In genomic region chr11:75324740-75325139, GRCh38 we compare ENCODE assay signal across 22 cellular contexts. TPM values are rescaled to one million over a fixed set of nuclear protein-coding genes. Genes with fewer than 3 reads are reported as not detected.
DNase-seq lines count a peak whose midpoint lies in the region; ATAC-seq and TF ChIP-seq lines count a peak whose summit lies in the region.
"Had no signal": no experiment of that assay in that cellular context is flagged by ENCODE, and none has a peak within 500 bp of the region (broad histone marks: within the 10 kb centered on the region; RNA-seq: fewer than 3 reads in every experiment).

No MANE protein-coding gene starts in this region.

- H2AFZ ChIP-seq in HCT116 (ENCODE audit: low read depth, low read length, poor library complexity, severe bottlenecking), result no peak overlapping the region

- no peak for TF ChIP-seq CTCF in HCT116 (IDR thresholded peaks at IDR 0.05 in 2 of 3, conservative IDR thresholded peaks at IDR 0.05 in 1 of 3; ENCODE audit: borderline replicate concordance in 1 of 3, insufficient read depth in 1 of 3, low read depth in 2 of 3, low read length in 2 of 3)

- H3K9me2 ChIP-seq in HCT116 (ENCODE audit: insufficient read depth), result no peaks in the 10 kb centered on the region

- no peaks in the 10 kb centered on the region for H4K20me1 ChIP-seq in HCT116 (ENCODE audit: insufficient read depth)

- TF ChIP-seq POLR2A in HCT116 (IDR thresholded peaks at IDR 0.05; ENCODE audit: borderline replicate concordance, extremely low read depth, insufficient read depth, insufficient read length), result no peak

- H3K9ac ChIP-seq in HCT116 (ENCODE audit: low read length) (no peak overlapping the region), mucosa of rectum (ENCODE audit: low read depth in 1 of 2, low read length in 2 of 2) (no peak overlapping the region), stomach smooth muscle (ENCODE audit: low read length in 2 of 2) (no peak overlapping the region)

- BruUV-seq in HCT116 (replicated peaks; lab: Mats Ljungman, UMichigan), result no TSS peak

- no peaks in the 10 kb centered on the region for H3K9me3 ChIP-seq in HCT116 (ENCODE audit: control insufficient read depth in 1 of 2, insufficient read depth in 1 of 2, low read depth in 1 of 2, low read length in 2 of 2)
- no peaks in the 10 kb centered on the region for H3K9me3 ChIP-seq in mucosa of rectum (ENCODE audit: control insufficient read depth in 2 of 2, low read length in 2 of 2)
- H3K9me3 ChIP-seq in stomach smooth muscle (ENCODE audit: control insufficient read depth in 2 of 2, low read length in 2 of 2), result no peaks in the 10 kb centered on the region
- H3K9me3 ChIP-seq: adrenal gland, SJCRH30 had no signal

- TF ChIP-seq RAD21 in HCT116 (IDR thresholded peaks at IDR 0.05; ENCODE audit: low read depth), result no peak

- H3K4me1 ChIP-seq in HCT116 (ENCODE audit: control insufficient read depth in 1 of 2, insufficient read depth in 2 of 2, low read length in 2 of 2) (peaks cover 42 to 57% of the 10 kb centered on the region in 2 experiments), mucosa of rectum (ENCODE audit: control insufficient read depth in 2 of 2, insufficient read depth in 2 of 2, low read length in 2 of 2) (peaks cover 43 to 66% of the 10 kb centered on the region in 2 donors), stomach smooth muscle (ENCODE audit: control insufficient read depth, insufficient read depth, low read length) (peaks cover 60% of the 10 kb centered on the region)

- peaks cover 8% of the 10 kb centered on the region for H3K79me2 ChIP-seq in HCT116 (ENCODE audit: insufficient read depth, low read length)

- RAD21 ChIA-PET in HCT116 (lab: Charles Lee; ENCODE audit: low non-redundant PET in 1 of 2, low total read pairs in 2 of 2, uncharacterized antibody in 2 of 2, unreplicated experiment in 2 of 2), result no interaction called here

- ATAC-seq in HCT116 (no peak), GM19351 (IDR thresholded peaks at IDR 0.05; ENCODE audit: unreplicated experiment) (no peak), HG02973 (IDR thresholded peaks at IDR 0.05; ENCODE audit: unreplicated experiment) (no peak)
- ATAC-seq: activated T-cell treated with anti-CD3 and anti-CD28 coated beads, Interleukin-2, amount 50 U/mL, for 72 hours; T-helper 17 cell had no signal

- peak overlapping the region; percentile 80 for H3K4me2 ChIP-seq in HCT116 (ENCODE audit: low read length)

- DNase-seq in HCT116 (ENCODE audit: low read depth, low spot score), result no peak
- DNase-seq in caudate nucleus (lab: John Stamatoyannopoulos, UW), result no peak
- DNase-seq in H7, result no peak
- no peak for DNase-seq in amniotic stem cell (lab: John Stamatoyannopoulos, UW)
- DNase-seq: activated B cell treated with CpG ODN at 0.5 μM for 24 hours; activated CD8-positive, alpha-beta memory T cell treated with anti-CD3 and anti-CD28 coated beads for 24 hours; activated T-cell treated with anti-CD3 and anti-CD28 coated beads, Interleukin-2, amount 50 U/mL, for 72 hours; adrenal gland; AML-193; cerebellar nuclear complex; hippocampal formation; kidney glomerular epithelial cell; NCI-H1436; NCI-H748 treated with DMSO at 0.1 percent for 48 hours; OCI-M1; SJCRH30; stimulated activated CD4-positive, alpha-beta T cell treated with anti-CD3 and anti-CD28 coated beads, Interleukin-2, amount 100 ng/mL, for 24 hours; T-helper 17 cell had no signal

- no peak overlapping the region for H3K4me3 ChIP-seq in HCT116 (replicated peaks in 1 of 2; ENCODE audit: low read depth in 1 of 2, low read length in 2 of 2)
- no peak overlapping the region for H3K4me3 ChIP-seq in mucosa of rectum (ENCODE audit: low read length in 2 of 2)
- H3K4me3 ChIP-seq in stomach smooth muscle (ENCODE audit: low read length in 2 of 2), result no peak overlapping the region
- no peak overlapping the region for H3K4me3 ChIP-seq in H7 (ENCODE audit: insufficient read depth, low read depth, low read length)
- H3K4me3 ChIP-seq: adrenal gland, SJCRH30 had no signal

- H3K27me3 ChIP-seq in HCT116 (ENCODE audit: insufficient read depth, low read length), result no peaks in the 10 kb centered on the region
- no peaks in the 10 kb centered on the region for H3K27me3 ChIP-seq in mucosa of rectum (ENCODE audit: control insufficient read depth in 2 of 2, insufficient read depth in 2 of 2, low read length in 2 of 2)
- no peaks in the 10 kb centered on the region for H3K27me3 ChIP-seq in stomach smooth muscle (ENCODE audit: control insufficient read depth in 1 of 2, insufficient read depth in 2 of 2, low read length in 2 of 2)
- H3K27me3 ChIP-seq in H7 (ENCODE audit: control insufficient read depth, insufficient read depth, low read length), result no peaks in the 10 kb centered on the region
- H3K27me3 ChIP-seq: adrenal gland, SJCRH30 had no signal

- H3K36me3 ChIP-seq in HCT116 (ENCODE audit: control insufficient read depth in 1 of 2, insufficient read depth in 2 of 2, low read length in 2 of 2) (no peaks in the 10 kb centered on the region), mucosa of rectum (ENCODE audit: control insufficient read depth in 2 of 2, insufficient read depth in 2 of 2, low read length in 2 of 2) (peaks cover 3 to 4% of the 10 kb centered on the region in 2 donors), stomach smooth muscle (ENCODE audit: control insufficient read depth in 2 of 2, insufficient read depth in 2 of 2, low read length in 2 of 2) (peaks cover 5 to 10% of the 10 kb centered on the region in 2 donors), H7 (replicated peaks; ENCODE audit: control insufficient read depth, insufficient read depth, low read length) (no peaks in the 10 kb centered on the region)
- H3K36me3 ChIP-seq: adrenal gland had no signal

- peak overlapping the region; percentile 85 for H3K27ac ChIP-seq in HCT116 (ENCODE audit: low read depth, low read length)
- H3K27ac ChIP-seq in caudate nucleus (ENCODE audit: low read depth, low read length), result peak overlapping the region; percentile 36
- peak overlapping the region; percentile 63 to 76 for H3K27ac ChIP-seq in mucosa of rectum (ENCODE audit: low read depth in 2 of 2, low read length in 2 of 2)
- peak overlapping the region; percentile 69 for H3K27ac ChIP-seq in stomach smooth muscle (ENCODE audit: low read length)
- H3K27ac ChIP-seq: SJCRH30 had no signal

- CTCF ChIA-PET in HCT116 (lab: Charles Lee), result no interaction called here

- intact Hi-C loops in HCT116 (cut with micrococcal nuclease), result no loop called here

- POLR2A ChIA-PET in HCT116 (lab: Charles Lee), result no interaction called here

TF ChIP-seq in HCT116, 20 proteins besides CTCF, POLR2A, EP300 and RAD21:
- TF ChIP-seq REST (IDR thresholded peaks at IDR 0.05; ENCODE audit: low read depth) (no peak), POLR2AphosphoS5 (IDR thresholded peaks at IDR 0.05; ENCODE audit: low read depth, low read length) (no peak), SRF (IDR thresholded peaks at IDR 0.05; ENCODE audit: low read depth) (no peak), ZBTB33 (IDR thresholded peaks at IDR 0.05; ENCODE audit: extremely low read depth, insufficient replicate concordance, low read length) (no peak), CBX3 (IDR thresholded peaks at IDR 0.05; ENCODE audit: low read depth) (no peak), FOSL1 (IDR thresholded peaks at IDR 0.05; ENCODE audit: low read depth) (no peak), EGR1 (IDR thresholded peaks at IDR 0.05; ENCODE audit: low read depth) (no peak), MAX (IDR thresholded peaks at IDR 0.05) (no peak), SP1 (IDR thresholded peaks at IDR 0.05; ENCODE audit: low read depth) (no peak), ZFX (IDR thresholded peaks at IDR 0.05) (no peak)

RNA-seq across cellular contexts. Expression of gene ARRB1, which starts 26.7 kb away (rescaled TPM):
- total RNA-seq in HCT116 (2021; ENCODE audit: unreplicated experiment), result 24.2 TPM
- 12.0 and 12.9 TPM in 2 replicates for polyA plus RNA-seq in HCT116 (2012)
- total RNA-seq in H7 (2014; rRNA removed; shearing (Covaris generic)), result 110 and 116 TPM in 2 replicates
